13 cellular contexts compared by ENCODE assay signal in the genomic region with DNA sequence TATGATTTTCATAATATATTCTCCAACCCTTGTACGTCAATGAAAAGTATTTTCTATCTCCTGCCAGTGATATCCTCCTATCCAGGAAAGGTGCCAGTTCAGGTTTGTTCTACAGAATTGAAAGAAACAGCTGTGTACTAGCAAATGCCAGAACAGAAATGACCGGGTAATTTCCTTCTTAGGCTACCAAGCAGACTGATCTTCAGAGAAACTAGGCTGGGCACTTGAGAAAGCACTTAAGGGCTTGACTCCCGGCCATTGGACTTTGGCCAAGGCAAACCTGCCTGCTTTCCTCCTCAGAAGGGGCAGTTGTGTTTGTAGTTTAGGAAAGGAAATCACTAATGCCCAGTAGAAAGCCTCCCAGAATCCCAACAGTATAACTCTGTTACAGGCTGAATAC. TPM values are rescaled to one million over a fixed set of nuclear protein-coding genes. Genes with fewer than 3 reads are reported as not detected.
DNase-seq lines count a peak whose midpoint lies in the region; ATAC-seq and TF ChIP-seq lines count a peak whose summit lies in the region.
"Had no signal": no experiment of that assay in that cellular context is flagged by ENCODE, and none has a peak within 500 bp of the region (broad histone marks: within the 10 kb centered on the region; RNA-seq: fewer than 3 reads in every experiment).

No MANE protein-coding gene starts in this region.

- H3K36me3 ChIP-seq in breast epithelium (no peaks in the 10 kb centered on the region), body of pancreas (replicated peaks in 1 of 2; ENCODE audit: insufficient read depth in 1 of 2, low read depth in 2 of 2) (no peaks in the 10 kb centered on the region), left lung (no peaks in the 10 kb centered on the region), uterus (no peaks in the 10 kb centered on the region)

- peaks cover 7% of the 10 kb centered on the region for H3K36me3 Mint-ChIP-seq in MCF 10A (ENCODE audit: insufficient read depth, unreplicated experiment)
- peaks cover 3% of the 10 kb centered on the region for H3K36me3 Mint-ChIP-seq in activated naive CD8-positive, alpha-beta T cell treated with anti-CD3 and anti-CD28 coated beads, Interleukin-2, amount 50 U/mL, for 24 hours (ENCODE audit: low read depth)

- no peak overlapping the region for H3K4me3 ChIP-seq in breast epithelium
- no peak overlapping the region for H3K4me3 ChIP-seq in body of pancreas
- H3K4me3 ChIP-seq in left lung, result no peak overlapping the region
- H3K4me3 ChIP-seq in uterus, result no peak overlapping the region
- H3K4me3 ChIP-seq: skin epidermis had no signal

- no peak for TF ChIP-seq POLR2A in breast epithelium (IDR thresholded peaks at IDR 0.05)
- TF ChIP-seq POLR2A in body of pancreas (IDR thresholded peaks at IDR 0.05), result no peak
- no peak for TF ChIP-seq POLR2A in uterus (IDR thresholded peaks at IDR 0.05)

- peak; percentile 63 for DNase-seq in MCF 10A (ENCODE audit: unreplicated experiment)
- no peak for DNase-seq in breast epithelium (ENCODE audit: low spot score in 2 of 2)
- peak; percentile 40 to 76 (median 66) for DNase-seq in body of pancreas
- DNase-seq in left lung, result peak; percentile 39 to 66
- DNase-seq in uterus, result peak; percentile 30 to 35
- no peak for DNase-seq in NK-92 (lab: John Stamatoyannopoulos, UW; ENCODE audit: unreplicated experiment)
- DNase-seq in NCI-H774 (lab: John Stamatoyannopoulos, UW), result no peak
- DNase-seq in activated naive CD8-positive, alpha-beta T cell treated with anti-CD3 and anti-CD28 coated beads, Interleukin-2, amount 50 U/mL, for 24 hours, result no peak
- DNase-seq: activated T-cell treated with anti-CD3 and anti-CD28 coated beads, Interleukin-2, amount 50 U/mL, for 4 hours; effector CD4-positive, alpha-beta T cell; kidney glomerular epithelial cell; T-helper 9 cell had no signal

- H3K27ac ChIP-seq in breast epithelium, result no peak overlapping the region
- peak overlapping the region in 2 of 4 donors; percentile 14 to 29 for H3K27ac ChIP-seq in body of pancreas
- peak overlapping the region in 1 of 2 donors; percentile 27 for H3K27ac ChIP-seq in left lung
- peak overlapping the region; percentile 23 to 31 for H3K27ac ChIP-seq in uterus

- H3K9me3 Mint-ChIP-seq in MCF 10A (ENCODE audit: unreplicated experiment), result no peaks in the 10 kb centered on the region
- no peaks in the 10 kb centered on the region for H3K9me3 Mint-ChIP-seq in activated naive CD8-positive, alpha-beta T cell treated with anti-CD3 and anti-CD28 coated beads, Interleukin-2, amount 50 U/mL, for 24 hours
- H3K9me3 Mint-ChIP-seq: activated T-cell treated with anti-CD3 and anti-CD28 coated beads, Interleukin-2, amount 50 U/mL, for 4 hours had no signal

- CTCF ChIA-PET in MCF 10A (lab: Yijun Ruan, JAX), result interaction anchor here (0.7 to 1.4 kb wide), 4 partner anchors 10 to 79 kb away, joined by 3 to 4 read pairs (median 3); no protein-coding TSS in a partner anchor

- WGBS in body of pancreas, 2 donors, result 24% methylated on average over 3 of the region's 3 CpGs

- H3K27ac Mint-ChIP-seq in MCF 10A (ENCODE audit: low read depth, unreplicated experiment), result peak overlapping the region; percentile 96
- no peak overlapping the region for H3K27ac Mint-ChIP-seq in activated naive CD8-positive, alpha-beta T cell treated with anti-CD3 and anti-CD28 coated beads, Interleukin-2, amount 50 U/mL, for 24 hours

- no peaks in the 10 kb centered on the region for H3K27me3 Mint-ChIP-seq in MCF 10A (ENCODE audit: insufficient read depth, unreplicated experiment)
- H3K27me3 Mint-ChIP-seq in activated naive CD8-positive, alpha-beta T cell treated with anti-CD3 and anti-CD28 coated beads, Interleukin-2, amount 50 U/mL, for 24 hours, result no peaks in the 10 kb centered on the region

- H3K27me3 ChIP-seq in breast epithelium (no peaks in the 10 kb centered on the region), body of pancreas (no peaks in the 10 kb centered on the region), left lung (no peaks in the 10 kb centered on the region), uterus (no peaks in the 10 kb centered on the region)

- no peak for TF ChIP-seq CTCF in MCF 10A (IDR thresholded peaks at IDR 0.05; ENCODE audit: unreplicated experiment)
- no peak for TF ChIP-seq CTCF in breast epithelium (IDR thresholded peaks at IDR 0.05)
- no peak for TF ChIP-seq CTCF in body of pancreas (IDR thresholded peaks at IDR 0.05)
- no peak for TF ChIP-seq CTCF in left lung (IDR thresholded peaks at IDR 0.05)
- TF ChIP-seq CTCF in uterus (IDR thresholded peaks at IDR 0.05), result no peak

- BruUV-seq in MCF 10A (replicated peaks; lab: Mats Ljungman, UMichigan), result no TSS peak

- POLR2A ChIA-PET in MCF 10A (lab: Yijun Ruan, JAX), result interaction anchor here (0.8 to 3.1 kb wide), 5 partner anchors 10 to 32 kb away, joined by 3 to 26 read pairs (median 6); no protein-coding TSS in a partner anchor

- H3K4me1 ChIP-seq in breast epithelium (no peaks in the 10 kb centered on the region), body of pancreas (peaks cover 9% of the 10 kb centered on the region), left lung (peaks cover 0 to 3% of the 10 kb centered on the region in 2 donors), uterus (no peaks in the 10 kb centered on the region)

- intact Hi-C loops in MCF 10A (cut with micrococcal nuclease), result loop anchor here (1.0 kb wide), 1 partner anchor 64 kb away; no protein-coding TSS in a partner anchor
- intact Hi-C loops in breast epithelium (cut with DNase I; ENCODE audit: low total_unique reads), result no loop called here
- intact Hi-C loops in body of pancreas (cut with DNase I), result no loop called here
- intact Hi-C loops in left lung (cut with DNase I), result no loop called here
- intact Hi-C loops in uterus (cut with DNase I; ENCODE audit: low total_unique reads), result no loop called here

- peak; percentile 52 for ATAC-seq in body of pancreas
- peak; percentile 95 for ATAC-seq in left lung
- no peak for ATAC-seq in activated naive CD8-positive, alpha-beta T cell treated with anti-CD3 and anti-CD28 coated beads, Interleukin-2, amount 50 U/mL, for 24 hours
- ATAC-seq: activated T-cell treated with anti-CD3 and anti-CD28 coated beads, Interleukin-2, amount 50 U/mL, for 4 hours had no signal

- no peaks in the 10 kb centered on the region for H3K9me3 ChIP-seq in breast epithelium
- no peaks in the 10 kb centered on the region for H3K9me3 ChIP-seq in body of pancreas
- H3K9me3 ChIP-seq in left lung, result no peaks in the 10 kb centered on the region
- no peaks in the 10 kb centered on the region for H3K9me3 ChIP-seq in uterus

- H3K4me3 Mint-ChIP-seq in MCF 10A (ENCODE audit: unreplicated experiment), result peak overlapping the region; percentile 31
- H3K4me3 Mint-ChIP-seq in activated naive CD8-positive, alpha-beta T cell treated with anti-CD3 and anti-CD28 coated beads, Interleukin-2, amount 50 U/mL, for 24 hours, result no peak overlapping the region
- H3K4me3 Mint-ChIP-seq: activated T-cell treated with anti-CD3 and anti-CD28 coated beads, Interleukin-2, amount 50 U/mL, for 4 hours had no signal

- peaks cover 29% of the 10 kb centered on the region for H3K4me1 Mint-ChIP-seq in MCF 10A (ENCODE audit: insufficient read depth, unreplicated experiment)
- H3K4me1 Mint-ChIP-seq in activated naive CD8-positive, alpha-beta T cell treated with anti-CD3 and anti-CD28 coated beads, Interleukin-2, amount 50 U/mL, for 24 hours, result peaks cover 11% of the 10 kb centered on the region

RNA-seq across cellular contexts. Expression of a gene that starts 42.9 kb away (rescaled TPM):
- total RNA-seq in MCF 10A (2022) (7.4 and 9.3 TPM in 2 replicates), breast epithelium (100 to 1,000 TPM in 1 of 3 donors, 10 to 100 TPM in 2; 22.7 to 111 (median 30.8) TPM), body of pancreas (10 to 100 TPM; 10.1 to 24.1 TPM), left lung (100 to 1,000 TPM; 122 to 324 TPM), uterus (100 to 1,000 TPM in 1 of 4 donors, 10 to 100 TPM in 3; 15.0 to 908 (median 33.3) TPM)

Comparison
In these comparisons a context has a peak if more than half of its experiments do, and no peak if none do; other contexts are left out.
1. DNase-seq: peak in MCF 10A (single experiment), body of pancreas (4 of 4), left lung (2 of 2) and uterus (2 of 2); none in breast epithelium (0 of 2), NK-92 (single experiment), NCI-H774 (single experiment) and activated naive CD8-positive, alpha-beta T cell treated with anti-CD3 and anti-CD28 coated beads, Interleukin-2, amount 50 U/mL, for 24 hours (single experiment).
2. H3K27ac ChIP-seq: peak in uterus (2 of 2); none in breast epithelium (0 of 2).